17 cellular contexts compared by ENCODE assay signal in the genomic region with DNA sequence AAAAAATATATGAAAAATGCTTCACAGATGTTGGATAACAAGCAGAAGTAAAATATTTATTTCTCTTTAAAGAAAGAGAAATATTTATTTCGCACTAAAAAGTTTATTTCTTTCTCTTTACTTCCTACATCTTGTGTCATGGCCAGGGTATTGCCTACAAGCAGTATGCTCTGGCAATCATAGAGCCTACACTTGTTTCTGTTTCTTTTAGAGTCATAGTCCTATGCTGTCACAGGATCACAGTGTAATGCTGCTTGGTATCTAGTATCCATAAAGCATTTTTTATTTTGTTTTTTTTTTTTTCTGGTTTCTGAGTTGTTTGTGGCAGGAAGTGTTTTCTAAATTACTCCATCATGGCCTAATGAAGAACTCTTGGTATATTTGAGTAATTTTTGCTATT.
DNase-seq lines count a peak whose midpoint lies in the region; ATAC-seq and TF ChIP-seq lines count a peak whose summit lies in the region.
"Had no signal": no experiment of that assay in that cellular context is flagged by ENCODE, and none has a peak within 500 bp of the region (broad histone marks: within the 10 kb centered on the region; RNA-seq: fewer than 3 reads in every experiment).

No MANE protein-coding gene starts in this region.

- TF ChIP-seq RAD21 in SK-N-SH (IDR thresholded peaks at IDR 0.05; ENCODE audit: low read length): no peak

- H3K36me3 Mint-ChIP-seq in activated naive CD4-positive, alpha-beta T cell treated with anti-CD3 and anti-CD28 coated beads, Interleukin-2, amount 50 U/mL, for 72 hours: no peaks in the 10 kb centered on the region
- H3K36me3 Mint-ChIP-seq: naive thymus-derived CD4-positive, alpha-beta T cell had no signal

- H3K9me3 Mint-ChIP-seq in activated naive CD4-positive, alpha-beta T cell treated with anti-CD3 and anti-CD28 coated beads, Interleukin-2, amount 50 U/mL, for 72 hours: no peaks in the 10 kb centered on the region

- DNase-seq in SK-N-SH (no peak), body of pancreas (no peak), epidermal melanocyte (ENCODE audit: insufficient read length, low spot score) (no peak), NCI-H69 (lab: John Stamatoyannopoulos, UW) (no peak)
- DNase-seq in activated naive CD4-positive, alpha-beta T cell treated with anti-CD3 and anti-CD28 coated beads, Interleukin-2, amount 50 U/mL, for 72 hours (ENCODE audit: low spot score in 2 of 2): no peak
- DNase-seq: activated CD4-positive, alpha-beta T cell treated with anti-CD3 and anti-CD28 coated beads, Interleukin-2, amount 50 U/mL, for 1 hour; activated T-cell treated with anti-CD3 and anti-CD28 coated beads, Interleukin-2, amount 50 U/mL, for 48 hours; naive thymus-derived CD4-positive, alpha-beta T cell; NCI-H1092 treated with DMSO at 0.1 percent for 48 hours; NK-92 treated with Interleukin-12 subunit alpha and Interleukin-12 subunit beta, amount 100 ng/mL, for 24 hours; Right ventricle myocardium superior had no signal

- no peak overlapping the region for H3K4me3 ChIP-seq in SK-N-SH (ENCODE audit: low read depth in 2 of 2, low read length in 1 of 2)
- no peak overlapping the region for H3K4me3 ChIP-seq in body of pancreas
- H3K4me3 ChIP-seq: BLaER1 treated with 17β-estradiol and CSF1 and Interleukin-3, amounts not matched to agents 10 nM and 100 nM; prostate gland had no signal

- no peaks in the 10 kb centered on the region for H3F3A ChIP-seq in SK-N-SH (replicated peaks; ENCODE audit: insufficient read depth)

- H3K9me3 ChIP-seq in SK-N-SH (no peaks in the 10 kb centered on the region), body of pancreas (no peaks in the 10 kb centered on the region)
- H3K9me3 ChIP-seq: BLaER1 treated with 17β-estradiol and CSF1 and Interleukin-3, amounts not matched to agents 10 nM and 100 nM; prostate gland had no signal

- H3K27me3 ChIP-seq in SK-N-SH (ENCODE audit: insufficient read depth) (no peaks in the 10 kb centered on the region), body of pancreas (no peaks in the 10 kb centered on the region)
- H3K27me3 ChIP-seq: BLaER1 treated with 17β-estradiol and CSF1 and Interleukin-3, amounts not matched to agents 10 nM and 100 nM had no signal

- H3K27ac ChIP-seq in SK-N-SH (ENCODE audit: low read depth in 2 of 2, low read length in 1 of 2) (no peak overlapping the region), body of pancreas (no peak overlapping the region)
- H3K27ac ChIP-seq: 22Rv1; BLaER1 treated with 17β-estradiol and CSF1 and Interleukin-3, amounts not matched to agents 10 nM and 100 nM; prostate gland had no signal

- H3K4me1 ChIP-seq in SK-N-SH (ENCODE audit: control insufficient read depth in 1 of 2, insufficient read depth in 2 of 2, low read depth in 1 of 2, low read length in 1 of 2): no peaks in the 10 kb centered on the region; a peak in 1 of 4 replicates
- H3K4me1 ChIP-seq in body of pancreas: no peaks in the 10 kb centered on the region
- H3K4me1 ChIP-seq: BLaER1 treated with 17β-estradiol and CSF1 and Interleukin-3, amounts not matched to agents 10 nM and 100 nM; prostate gland had no signal

- no peak overlapping the region for H2AFZ ChIP-seq in SK-N-SH (ENCODE audit: low read depth)

- no peak overlapping the region for H3K27ac Mint-ChIP-seq in activated naive CD4-positive, alpha-beta T cell treated with anti-CD3 and anti-CD28 coated beads, Interleukin-2, amount 50 U/mL, for 72 hours
- H3K27ac Mint-ChIP-seq: naive thymus-derived CD4-positive, alpha-beta T cell had no signal

- no peak overlapping the region for H3K4me2 ChIP-seq in SK-N-SH
- H3K4me2 ChIP-seq: BLaER1 treated with 17β-estradiol and CSF1 and Interleukin-3, amounts not matched to agents 10 nM and 100 nM had no signal

- H3K9ac ChIP-seq in SK-N-SH: no peak overlapping the region
- H3K9ac ChIP-seq: BLaER1 treated with 17β-estradiol and CSF1 and Interleukin-3, amounts not matched to agents 10 nM and 100 nM had no signal

- no peaks in the 10 kb centered on the region for H3K79me2 ChIP-seq in SK-N-SH (ENCODE audit: insufficient read depth)

- TF ChIP-seq EP300 in SK-N-SH (IDR thresholded peaks at IDR 0.05; ENCODE audit: borderline replicate concordance in 1 of 2, low read depth in 1 of 2, low read length in 1 of 2): no peak

- ATAC-seq in SK-N-SH treated with all-trans-retinoic acid at 6 μM for 48 hours: peak; percentile 54; the same call in 2 of the 3 replicates
- ATAC-seq in HG02623 (IDR thresholded peaks at IDR 0.05; ENCODE audit: unreplicated experiment): peak; percentile 67
- peak; percentile 52 for ATAC-seq in HG03460 (IDR thresholded peaks at IDR 0.05; ENCODE audit: unreplicated experiment)
- ATAC-seq in body of pancreas: no peak
- ATAC-seq in activated naive CD4-positive, alpha-beta T cell treated with anti-CD3 and anti-CD28 coated beads, Interleukin-2, amount 50 U/mL, for 72 hours: no peak
- ATAC-seq: naive thymus-derived CD4-positive, alpha-beta T cell had no signal

- H3K9me2 ChIP-seq in SK-N-SH: no peaks in the 10 kb centered on the region

- WGBS in SK-N-SH (ENCODE audit: low lambda C conversion rate): 67% methylated on average over 1 of the region's 1 CpG
- WGBS in body of pancreas, 2 donors: 91 to 96% methylated on average over 1 of the region's 1 CpG

- intact Hi-C loops in body of pancreas (cut with DNase I): no loop called here

- TF ChIP-seq CTCF in SK-N-SH (IDR thresholded peaks at IDR 0.05) (no peak), body of pancreas (IDR thresholded peaks at IDR 0.05) (no peak)

- CTCF ChIA-PET in SK-N-SH (lab: Yijun Ruan, JAX): no interaction called here

- POLR2A ChIA-PET in SK-N-SH (lab: Yijun Ruan, JAX): no interaction called here

- no peak for TF ChIP-seq POLR2A in body of pancreas (IDR thresholded peaks at IDR 0.05)

- H3K36me3 ChIP-seq in SK-N-SH (replicated peaks in 1 of 2; ENCODE audit: control insufficient read depth in 1 of 2, insufficient read depth in 2 of 2, low read length in 1 of 2) (no peaks in the 10 kb centered on the region), body of pancreas (replicated peaks in 1 of 2; ENCODE audit: insufficient read depth in 1 of 2, low read depth in 2 of 2) (no peaks in the 10 kb centered on the region)
- H3K36me3 ChIP-seq: BLaER1 treated with 17β-estradiol and CSF1 and Interleukin-3, amounts not matched to agents 10 nM and 100 nM; prostate gland had no signal

- no peaks in the 10 kb centered on the region for H4K20me1 ChIP-seq in SK-N-SH (ENCODE audit: insufficient read depth)
- H4K20me1 ChIP-seq: BLaER1 treated with 17β-estradiol and CSF1 and Interleukin-3, amounts not matched to agents 10 nM and 100 nM had no signal

TF ChIP-seq in SK-N-SH treated with all-trans-retinoic acid at 6 μM for 48 hours, 23 proteins besides CTCF, POLR2A, EP300 and RAD21 (continues in another document):
- TF ChIP-seq, protein P1, sequence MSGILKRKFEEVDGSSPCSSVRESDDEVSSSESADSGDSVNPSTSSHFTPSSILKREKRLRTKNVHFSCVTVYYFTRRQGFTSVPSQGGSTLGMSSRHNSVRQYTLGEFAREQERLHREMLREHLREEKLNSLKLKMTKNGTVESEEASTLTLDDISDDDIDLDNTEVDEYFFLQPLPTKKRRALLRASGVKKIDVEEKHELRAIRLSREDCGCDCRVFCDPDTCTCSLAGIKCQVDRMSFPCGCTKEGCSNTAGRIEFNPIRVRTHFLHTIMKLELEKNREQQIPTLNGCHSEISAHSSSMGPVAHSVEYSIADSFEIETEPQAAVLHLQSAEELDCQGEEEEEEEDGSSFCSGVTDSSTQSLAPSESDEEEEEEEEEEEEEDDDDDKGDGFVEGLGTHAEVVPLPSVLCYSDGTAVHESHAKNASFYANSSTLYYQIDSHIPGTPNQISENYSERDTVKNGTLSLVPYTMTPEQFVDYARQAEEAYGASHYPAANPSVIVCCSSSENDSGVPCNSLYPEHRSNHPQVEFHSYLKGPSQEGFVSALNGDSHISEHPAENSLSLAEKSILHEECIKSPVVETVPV (CRISPR knock-in tag; IDR thresholded peaks at IDR 0.05): no peak

TF ChIP-seq in SK-N-SH, 30 proteins besides CTCF, POLR2A, EP300 and RAD21 (continues in another document):
- TF ChIP-seq POLR2AphosphoS5 (IDR thresholded peaks at IDR 0.05; ENCODE audit: low read depth, low read length) (no peak), MXI1 (IDR thresholded peaks at IDR 0.05; ENCODE audit: low read depth, low read length) (no peak), USF2 (IDR thresholded peaks at IDR 0.05; ENCODE audit: borderline replicate concordance, low read depth, low read length) (no peak), EZH2phosphoT487 (IDR thresholded peaks at IDR 0.05; ENCODE audit: borderline replicate concordance, low read depth) (no peak), IRF3 (IDR thresholded peaks at IDR 0.05; ENCODE audit: low read depth, low read length) (no peak), NRF1 (IDR thresholded peaks at IDR 0.05; ENCODE audit: low read depth, low read length) (no peak), YY1 (IDR thresholded peaks at IDR 0.05; ENCODE audit: low read depth) (no peak)
- TF ChIP-seq, protein P2, sequence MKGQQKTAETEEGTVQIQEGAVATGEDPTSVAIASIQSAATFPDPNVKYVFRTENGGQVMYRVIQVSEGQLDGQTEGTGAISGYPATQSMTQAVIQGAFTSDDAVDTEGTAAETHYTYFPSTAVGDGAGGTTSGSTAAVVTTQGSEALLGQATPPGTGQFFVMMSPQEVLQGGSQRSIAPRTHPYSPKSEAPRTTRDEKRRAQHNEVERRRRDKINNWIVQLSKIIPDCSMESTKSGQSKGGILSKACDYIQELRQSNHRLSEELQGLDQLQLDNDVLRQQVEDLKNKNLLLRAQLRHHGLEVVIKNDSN (IDR thresholded peaks at IDR 0.05; ENCODE audit: borderline replicate concordance, low read depth): no peak

Comparison
In these comparisons a context has a peak if more than half of its experiments do, and no peak if none do; other contexts are left out.
1. ATAC-seq: peak in SK-N-SH treated with all-trans-retinoic acid at 6 μM for 48 hours (single experiment), HG02623 (single experiment) and HG03460 (single experiment); none in body of pancreas (single experiment) and activated naive CD4-positive, alpha-beta T cell treated with anti-CD3 and anti-CD28 coated beads, Interleukin-2, amount 50 U/mL, for 72 hours (0 of 2).